Comparison of ENCODE assay signal across 23 cellular contexts in the genomic region with DNA sequence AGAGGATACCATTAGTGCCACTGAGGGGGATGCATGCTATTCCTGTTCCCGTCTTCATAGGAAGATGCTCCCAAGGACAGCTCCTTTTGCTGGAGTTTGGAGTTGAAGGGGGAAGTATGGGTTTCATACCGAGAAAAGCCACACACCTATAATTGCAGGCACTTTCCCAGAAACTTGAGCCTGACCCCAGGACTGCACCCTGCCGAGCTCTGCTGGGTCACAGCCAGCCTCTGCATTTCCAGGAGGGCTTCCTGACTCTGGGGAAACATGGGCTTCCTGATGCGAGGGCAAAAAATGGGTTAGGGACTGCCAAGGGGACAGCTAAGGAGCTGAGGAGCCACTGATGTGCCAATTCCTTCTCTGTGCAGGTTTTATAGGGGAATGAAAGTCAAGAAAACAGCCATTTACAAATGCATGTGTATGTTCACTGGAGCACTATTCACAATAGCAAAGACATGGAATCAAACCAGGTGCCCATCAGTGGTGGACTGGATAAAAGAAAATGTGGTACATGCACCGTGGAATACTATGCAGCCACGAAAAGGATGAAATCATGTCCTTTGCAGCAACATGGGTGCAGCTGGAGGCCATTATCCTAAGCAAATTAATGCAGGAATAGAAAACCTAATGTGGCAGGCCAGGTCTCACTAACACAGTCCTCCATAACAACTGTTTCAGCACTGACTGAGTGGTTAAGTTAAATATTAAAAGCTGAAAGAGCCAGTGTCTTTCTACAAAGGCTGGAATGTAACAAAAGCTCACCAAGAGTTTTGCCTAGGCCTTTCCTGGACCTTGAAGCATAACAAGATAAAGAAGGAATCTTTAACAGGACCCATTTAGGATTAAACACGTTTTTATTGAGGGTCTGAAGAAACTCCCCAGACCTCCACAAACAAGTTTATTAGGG.
"Had no signal": no experiment of that assay in that cellular context is flagged by ENCODE, and none has a peak within 500 bp of the region (broad histone marks: within the 10 kb centered on the region; RNA-seq: fewer than 3 reads in every experiment).

No MANE protein-coding gene starts in this region.

- ATAC-seq: left ventricle myocardium superior; sciatic nerve; stimulated activated memory B cell treated with anti-CD40 and anti-IgM and Interleukin-4, amounts not matched to agents 10 μg/mL and 1 μg/mL and 100 μg/mL, for 72 hours; T-cell had no signal

- H3K4me1 Mint-ChIP-seq: activated CD4-positive, alpha-beta memory T cell treated with anti-CD3 and anti-CD28 coated beads, Interleukin-2, amount 10 ng/mL, durations not matched to agents 7 days and 5 days; activated CD4-positive, alpha-beta T cell treated with anti-CD3 and anti-CD28 coated beads, Interleukin-2, amount 10 ng/mL, durations not matched to agents 24 days and 14 days; activated naive CD4-positive, alpha-beta T cell treated with anti-CD3 and anti-CD28 coated beads, Interleukin-2, amount 10 ng/mL, durations not matched to agents 7 days and 5 days; immature natural killer cell; stimulated activated memory B cell treated with anti-CD40 and anti-IgM and Interleukin-4, amounts not matched to agents 10 μg/mL and 1 μg/mL and 100 μg/mL, for 72 hours; T-cell had no signal

- H3K4me1 ChIP-seq: parathyroid adenoma had no signal

- H3K27ac ChIP-seq: coronary artery, parathyroid adenoma, stomach, suprapubic skin, tibial nerve had no signal

- H3K4me3 Mint-ChIP-seq: activated CD4-positive, alpha-beta memory T cell treated with anti-CD3 and anti-CD28 coated beads, Interleukin-2, amount 10 ng/mL, durations not matched to agents 7 days and 5 days; activated CD4-positive, alpha-beta T cell treated with anti-CD3 and anti-CD28 coated beads, Interleukin-2, amount 10 ng/mL, durations not matched to agents 24 days and 14 days; activated naive CD4-positive, alpha-beta T cell treated with anti-CD3 and anti-CD28 coated beads, Interleukin-2, amount 10 ng/mL, durations not matched to agents 7 days and 5 days; immature natural killer cell; nephron progenitor cell; stimulated activated memory B cell treated with anti-CD40 and anti-IgM and Interleukin-4, amounts not matched to agents 10 μg/mL and 1 μg/mL and 100 μg/mL, for 72 hours; T-cell; T-helper 2 cell treated with Interferon-gamma antibody and Interleukin-4, amounts not matched to agents 5 μg/mL and 100 μg/mL, for 36 hours had no signal

- H3K36me3 ChIP-seq: stomach, suprapubic skin, tibial nerve had no signal

- H3K27ac Mint-ChIP-seq: activated CD4-positive, alpha-beta memory T cell treated with anti-CD3 and anti-CD28 coated beads, Interleukin-2, amount 10 ng/mL, durations not matched to agents 7 days and 5 days; activated CD4-positive, alpha-beta T cell treated with anti-CD3 and anti-CD28 coated beads, Interleukin-2, amount 10 ng/mL, durations not matched to agents 24 days and 14 days; activated naive CD4-positive, alpha-beta T cell treated with anti-CD3 and anti-CD28 coated beads, Interleukin-2, amount 10 ng/mL, durations not matched to agents 7 days and 5 days; immature natural killer cell; nephron progenitor cell; stimulated activated memory B cell treated with anti-CD40 and anti-IgM and Interleukin-4, amounts not matched to agents 10 μg/mL and 1 μg/mL and 100 μg/mL, for 72 hours; T-cell; T-helper 2 cell treated with Interferon-gamma antibody and Interleukin-4, amounts not matched to agents 5 μg/mL and 100 μg/mL, for 36 hours had no signal

- H3K9ac ChIP-seq: parathyroid adenoma had no signal

- H3K4me3 ChIP-seq: coronary artery, smooth muscle cell, stomach, suprapubic skin, tibial nerve had no signal

- H3K9me3 ChIP-seq: stomach, suprapubic skin, tibial nerve had no signal

- H3K36me3 Mint-ChIP-seq: activated naive CD4-positive, alpha-beta T cell treated with anti-CD3 and anti-CD28 coated beads, Interleukin-2, amount 10 ng/mL, durations not matched to agents 7 days and 5 days; stimulated activated memory B cell treated with anti-CD40 and anti-IgM and Interleukin-4, amounts not matched to agents 10 μg/mL and 1 μg/mL and 100 μg/mL, for 72 hours; T-cell had no signal

- H3K9me3 Mint-ChIP-seq: activated CD4-positive, alpha-beta memory T cell treated with anti-CD3 and anti-CD28 coated beads, Interleukin-2, amount 10 ng/mL, durations not matched to agents 7 days and 5 days; activated CD4-positive, alpha-beta T cell treated with anti-CD3 and anti-CD28 coated beads, Interleukin-2, amount 10 ng/mL, durations not matched to agents 24 days and 14 days; immature natural killer cell; stimulated activated memory B cell treated with anti-CD40 and anti-IgM and Interleukin-4, amounts not matched to agents 10 μg/mL and 1 μg/mL and 100 μg/mL, for 72 hours; T-cell; T-helper 2 cell treated with Interferon-gamma antibody and Interleukin-4, amounts not matched to agents 5 μg/mL and 100 μg/mL, for 36 hours had no signal

- H3K27me3 ChIP-seq: stomach, suprapubic skin, tibial nerve had no signal

- DNase-seq: activated CD4-positive, alpha-beta memory T cell treated with anti-CD3 and anti-CD28 coated beads, Interleukin-2, amount 10 ng/mL, durations not matched to agents 7 days and 5 days; activated CD4-positive, alpha-beta T cell treated with anti-CD3 and anti-CD28 coated beads, Interleukin-2, amount 10 ng/mL, durations not matched to agents 24 days and 14 days; activated effector memory CD4-positive, alpha-beta T cell treated with anti-CD3 and anti-CD28 coated beads, Interleukin-2, amount 50 U/mL, for 16 hours; activated naive CD4-positive, alpha-beta T cell treated with anti-CD3 and anti-CD28 coated beads, Interleukin-2, amount 10 ng/mL, durations not matched to agents 7 days and 5 days; amygdala; cerebellar nuclear complex; immature natural killer cell; left ventricle myocardium superior; mammary epithelial cell; midbrain; nephron progenitor cell; nucleus accumbens; stimulated activated CD4-positive, alpha-beta T cell treated with anti-CD3 and anti-CD28 coated beads, Interleukin-15, amount 100 ng/mL, for 24 hours; stomach; T-cell had no signal
